Comparison of ENCODE assay signal across 8 cellular contexts in the genomic region with DNA sequence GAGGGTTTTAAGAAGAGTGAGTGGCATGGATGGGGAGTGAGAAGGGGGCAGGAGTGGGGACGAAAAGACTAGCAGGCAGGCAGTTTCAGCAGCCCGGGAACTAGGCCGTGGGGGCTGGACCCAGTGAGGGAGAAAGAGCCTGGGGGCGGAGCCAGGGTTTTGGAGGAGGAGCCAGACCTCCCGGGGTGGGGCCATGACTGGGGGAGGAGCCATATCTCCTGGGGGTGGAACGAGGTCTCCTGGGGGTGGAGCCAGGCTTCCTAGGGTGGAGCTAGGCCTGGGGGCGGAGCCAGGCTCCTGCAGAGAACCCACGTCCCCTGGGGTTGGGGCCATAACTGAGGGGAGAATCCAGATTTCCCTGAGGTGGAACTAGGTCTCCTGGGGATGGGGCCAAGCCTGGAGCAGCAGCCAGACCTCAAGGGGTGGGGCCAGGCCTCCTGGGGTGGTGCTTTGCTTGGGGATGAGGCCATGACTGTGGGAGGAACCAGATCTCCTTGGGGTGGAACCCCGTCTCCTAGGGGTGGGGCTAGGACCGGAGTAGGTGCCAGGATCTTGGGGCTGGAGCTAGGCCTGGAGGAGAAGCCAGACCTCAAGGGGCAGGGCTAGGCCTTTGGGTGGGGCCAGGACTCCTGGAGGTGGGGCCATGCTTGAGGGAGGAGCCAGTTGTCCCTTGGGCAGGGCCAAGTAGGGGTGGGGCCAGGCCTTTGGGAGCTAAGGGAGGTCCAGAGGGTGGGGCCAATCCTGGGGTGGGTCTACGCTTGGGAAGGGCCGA. TPM values are rescaled to one million over a fixed set of nuclear protein-coding genes. Genes with fewer than 3 reads are reported as not detected.
DNase-seq lines count a peak whose midpoint lies in the region; ATAC-seq and TF ChIP-seq lines count a peak whose summit lies in the region.

No MANE protein-coding gene starts in this region.

- H3K4me3 ChIP-seq in right atrium auricular region, result no peak overlapping the region

- no peak overlapping the region for H3K27ac ChIP-seq in right atrium auricular region

- peak; percentile 75 for ATAC-seq in SK-N-SH treated with all-trans-retinoic acid at 6 μM for 48 hours
- ATAC-seq in GM18498 (IDR thresholded peaks at IDR 0.05; ENCODE audit: unreplicated experiment), result no peak
- ATAC-seq in GM19324 (IDR thresholded peaks at IDR 0.05; ENCODE audit: low FRiP score, unreplicated experiment), result no peak
- no peak for ATAC-seq in GM21360 (IDR thresholded peaks at IDR 0.05; ENCODE audit: unreplicated experiment)

- DNase-seq in 8988T, result peak; percentile 79
- peak; percentile 40 for DNase-seq in GM10266 (ENCODE audit: extremely low spot score)
- DNase-seq in right atrium auricular region (ENCODE audit: low spot score), result peak; percentile 64
- DNase-seq in foreskin melanocyte, result no peak

- no peak for TF ChIP-seq CTCF in GM10266 (IDR thresholded peaks at IDR 0.05; ENCODE audit: control insufficient read depth, insufficient read depth, low read depth, missing control alignments)
- TF ChIP-seq CTCF in right atrium auricular region (IDR thresholded peaks at IDR 0.05), result no peak

- no peaks in the 10 kb centered on the region for H3K9me3 ChIP-seq in right atrium auricular region

- no peaks in the 10 kb centered on the region for H3K36me3 ChIP-seq in right atrium auricular region

- H3K27me3 ChIP-seq in right atrium auricular region, result no peaks in the 10 kb centered on the region

- H3K4me1 ChIP-seq in right atrium auricular region, result peaks cover 0 to 12% of the 10 kb centered on the region in 2 donors

TF ChIP-seq in SK-N-SH treated with all-trans-retinoic acid at 6 μM for 48 hours, 23 proteins besides CTCF, POLR2A, EP300 and RAD21:
- TF ChIP-seq TCF4 (CRISPR knock-in tag; IDR thresholded peaks at IDR 0.05; ENCODE audit: borderline replicate concordance), result no peak
- no peak for TF ChIP-seq ZNF565 (CRISPR knock-in tag; conservative IDR thresholded peaks at IDR 0.05; ENCODE audit: low read depth)
- TF ChIP-seq GLIS3 (CRISPR knock-in tag; IDR thresholded peaks at IDR 0.05), result no peak
- no peak for TF ChIP-seq CREB5 (CRISPR knock-in tag; IDR thresholded peaks at IDR 0.05; ENCODE audit: low read depth)
- no peak for TF ChIP-seq ISL1 (CRISPR knock-in tag; IDR thresholded peaks at IDR 0.05)
- no peak for TF ChIP-seq ZNF70 (CRISPR knock-in tag; IDR thresholded peaks at IDR 0.05)
- no peak for TF ChIP-seq BACH2 (CRISPR knock-in tag; IDR thresholded peaks at IDR 0.05; ENCODE audit: borderline replicate concordance)
- no peak for TF ChIP-seq PATZ1 (CRISPR knock-in tag; IDR thresholded peaks at IDR 0.05; ENCODE audit: borderline replicate concordance)
- TF ChIP-seq CSRNP3 (CRISPR knock-in tag; IDR thresholded peaks at IDR 0.05), result no peak
- TF ChIP-seq PPARA (CRISPR knock-in tag; IDR thresholded peaks at IDR 0.05; ENCODE audit: borderline replicate concordance), result no peak
- TF ChIP-seq ZNF8 (CRISPR knock-in tag; IDR thresholded peaks at IDR 0.05), result no peak
- no peak for TF ChIP-seq ARNTL (CRISPR knock-in tag; IDR thresholded peaks at IDR 0.05; ENCODE audit: borderline replicate concordance, low read depth)
- TF ChIP-seq CSDC2 (CRISPR knock-in tag; IDR thresholded peaks at IDR 0.05), result no peak
- TF ChIP-seq TOX (CRISPR knock-in tag; IDR thresholded peaks at IDR 0.05; ENCODE audit: borderline replicate concordance), result no peak

RNA-seq across cellular contexts. Expression of gene JPH3, which starts 41.7 kb away (rescaled TPM):
- total RNA-seq in right atrium auricular region, result under 1 TPM; 0.08 to 0.11 TPM
